Comparison of ENCODE assay signal across 13 cellular contexts in genomic region chr13:105543742-105544141, GRCh38.
"Had no signal": no experiment of that assay in that cellular context is flagged by ENCODE, and none has a peak within 500 bp of the region (broad histone marks: within the 10 kb centered on the region; RNA-seq: fewer than 3 reads in every experiment).

No MANE protein-coding gene starts in this region.

- ATAC-seq: activated CD8-positive, alpha-beta T cell treated with anti-CD3 and anti-CD28 coated beads, Interleukin-2, amount 10 ng/mL, durations not matched to agents 7 days and 5 days; lower lobe of right lung had no signal

- H3K4me3 Mint-ChIP-seq: activated CD8-positive, alpha-beta T cell treated with anti-CD3 and anti-CD28 coated beads, Interleukin-2, amount 10 ng/mL, durations not matched to agents 7 days and 5 days had no signal

- DNase-seq: activated CD4-positive, alpha-beta T cell treated with anti-CD3 and anti-CD28 coated beads for 4 hours; activated CD8-positive, alpha-beta memory T cell treated with anti-CD3 and anti-CD28 coated beads, Interleukin-2, amount 50 U/mL, for 48 hours; activated CD8-positive, alpha-beta T cell treated with anti-CD3 and anti-CD28 coated beads, Interleukin-2, amount 10 ng/mL, durations not matched to agents 7 days and 5 days; activated effector memory CD4-positive, alpha-beta T cell treated with anti-CD3 and anti-CD28 coated beads, Interleukin-2, amount 50 U/mL, for 16 hours; kidney glomerular epithelial cell; lower lobe of right lung; midbrain; stimulated activated CD4-positive, alpha-beta T cell treated with anti-CD3 and anti-CD28 coated beads, Interleukin-15, amount 100 ng/mL, for 24 hours; stimulated activated CD4-positive, alpha-beta T cell treated with anti-CD3 and anti-CD28 coated beads, Interleukin-4, amount 100 ng/mL, for 24 hours; stomach; T-helper 1 cell; thyroid gland had no signal

- H3K36me3 Mint-ChIP-seq: activated naive CD4-positive, alpha-beta T cell treated with anti-CD3 and anti-CD28 coated beads, Interleukin-2, amount 50 U/mL, for 72 hours had no signal

- H3K27ac Mint-ChIP-seq: activated CD8-positive, alpha-beta T cell treated with anti-CD3 and anti-CD28 coated beads, Interleukin-2, amount 10 ng/mL, durations not matched to agents 7 days and 5 days had no signal

- H3K4me3 ChIP-seq: lower lobe of right lung, stomach, thyroid gland had no signal
